In genomic region chr20:53929974-53930650, GRCh38 we compare ENCODE assay signal across 11 cellular contexts.
A peak's percentile ranks its signal among the peaks of the same experiment; 100 is the strongest.
DNase-seq lines count a peak whose midpoint lies in the region; ATAC-seq lines count a peak whose summit lies in the region.
"Had no signal": no experiment of that assay in that cellular context is flagged by ENCODE, and none has a peak within 500 bp of the region (broad histone marks: within the 10 kb centered on the region; RNA-seq: fewer than 3 reads in every experiment).

No MANE protein-coding gene starts in this region.

- intact Hi-C loops in activated CD4-positive, alpha-beta T cell treated with anti-CD3 and anti-CD28 coated beads, Interleukin-2, amount 10 ng/mL, durations not matched to agents 24 days and 14 days (cut with micrococcal nuclease) = loop anchor here (5.0 to 10.0 kb wide), 3 partner anchors 715 to 1738 kb away; partner anchors contain the start of gene ZFP64

- ATAC-seq in HG02610 (IDR thresholded peaks at IDR 0.05; ENCODE audit: unreplicated experiment) = peak; percentile 60
- ATAC-seq in stimulated activated effector memory CD8-positive, alpha-beta T cell treated with anti-CD3 and anti-CD28 coated beads, Interleukin-12 subunit alpha, Interleukin-12 subunit beta, amount 100 ng/mL, for 72 hours = peak; percentile 76
- ATAC-seq: Right ventricle myocardium inferior had no signal

- no peaks in the 10 kb centered on the region for H3K27me3 Mint-ChIP-seq in activated CD4-positive, alpha-beta T cell treated with anti-CD3 and anti-CD28 coated beads, Interleukin-2, amount 10 ng/mL, durations not matched to agents 24 days and 14 days
- H3K27me3 Mint-ChIP-seq in IgD-negative memory B cell = no peaks in the 10 kb centered on the region

- no peak overlapping the region for H3K4me3 Mint-ChIP-seq in activated CD4-positive, alpha-beta T cell treated with anti-CD3 and anti-CD28 coated beads, Interleukin-2, amount 10 ng/mL, durations not matched to agents 24 days and 14 days
- peak overlapping the region in 3 of 4 donors; percentile 59 to 88 (median 64) for H3K4me3 Mint-ChIP-seq in IgD-negative memory B cell
- no peak overlapping the region for H3K4me3 Mint-ChIP-seq in stimulated activated effector memory CD8-positive, alpha-beta T cell treated with anti-CD3 and anti-CD28 coated beads, Interleukin-12 subunit alpha, Interleukin-12 subunit beta, amount 100 ng/mL, for 72 hours

- no peak for DNase-seq in activated CD4-positive, alpha-beta T cell treated with anti-CD3 and anti-CD28 coated beads, Interleukin-2, amount 10 ng/mL, durations not matched to agents 24 days and 14 days
- DNase-seq in activated CD4-positive, alpha-beta T cell treated with anti-CD3 and anti-CD28 coated beads, Interleukin-2, amount 50 U/mL, for 1 hour = no peak
- no peak for DNase-seq in stimulated activated effector memory CD8-positive, alpha-beta T cell treated with anti-CD3 and anti-CD28 coated beads, Interleukin-12 subunit alpha, Interleukin-12 subunit beta, amount 100 ng/mL, for 72 hours (ENCODE audit: low spot score in 2 of 2)
- no peak for DNase-seq in effector CD8-positive, alpha-beta T cell (lab: John Stamatoyannopoulos, UW)
- no peak for DNase-seq in COLO668 (lab: John Stamatoyannopoulos, UW; ENCODE audit: unreplicated experiment)
- DNase-seq in NOMO-1 treated with dmso at 0.1 percent for 144 hours (lab: John Stamatoyannopoulos, UW; ENCODE audit: unreplicated experiment) = no peak
- DNase-seq: stimulated activated CD8-positive, alpha-beta memory T cell treated with anti-CD3 and anti-CD28 coated beads, Interleukin-4, amount 100 ng/mL, for 48 hours had no signal

- H3K4me1 Mint-ChIP-seq in activated CD4-positive, alpha-beta T cell treated with anti-CD3 and anti-CD28 coated beads, Interleukin-2, amount 10 ng/mL, durations not matched to agents 24 days and 14 days = peaks cover 37% of the 10 kb centered on the region
- peaks cover 67 to 75% (median 74%) of the 10 kb centered on the region in 3 donors for H3K4me1 Mint-ChIP-seq in IgD-negative memory B cell
- peaks cover 38% of the 10 kb centered on the region for H3K4me1 Mint-ChIP-seq in stimulated activated effector memory CD8-positive, alpha-beta T cell treated with anti-CD3 and anti-CD28 coated beads, Interleukin-12 subunit alpha, Interleukin-12 subunit beta, amount 100 ng/mL, for 72 hours

- no peaks in the 10 kb centered on the region for H3K36me3 Mint-ChIP-seq in activated CD4-positive, alpha-beta T cell treated with anti-CD3 and anti-CD28 coated beads, Interleukin-2, amount 10 ng/mL, durations not matched to agents 24 days and 14 days (ENCODE audit: low read depth)
- no peaks in the 10 kb centered on the region for H3K36me3 Mint-ChIP-seq in IgD-negative memory B cell
- no peaks in the 10 kb centered on the region for H3K36me3 Mint-ChIP-seq in stimulated activated effector memory CD8-positive, alpha-beta T cell treated with anti-CD3 and anti-CD28 coated beads, Interleukin-12 subunit alpha, Interleukin-12 subunit beta, amount 100 ng/mL, for 72 hours

- H3K27ac Mint-ChIP-seq in activated CD4-positive, alpha-beta T cell treated with anti-CD3 and anti-CD28 coated beads, Interleukin-2, amount 10 ng/mL, durations not matched to agents 24 days and 14 days = peak overlapping the region; percentile 35
- H3K27ac Mint-ChIP-seq in IgD-negative memory B cell = peak overlapping the region; percentile 60 to 95 (median 79)
- no peak overlapping the region for H3K27ac Mint-ChIP-seq in stimulated activated effector memory CD8-positive, alpha-beta T cell treated with anti-CD3 and anti-CD28 coated beads, Interleukin-12 subunit alpha, Interleukin-12 subunit beta, amount 100 ng/mL, for 72 hours
- H3K27ac Mint-ChIP-seq: activated T-helper 2 cell treated with anti-CD3 and anti-CD28 coated beads, Interferon-gamma antibody, Interleukin-2, Interleukin-4, amounts not matched to agents 10 μg/mL and 5 μg/mL and 100 μg/mL, durations not matched to agents 14 hours and 24 hours and 36 hours had no signal

- H3K9me3 Mint-ChIP-seq in activated CD4-positive, alpha-beta T cell treated with anti-CD3 and anti-CD28 coated beads, Interleukin-2, amount 10 ng/mL, durations not matched to agents 24 days and 14 days = no peaks in the 10 kb centered on the region
- H3K9me3 Mint-ChIP-seq in IgD-negative memory B cell = no peaks in the 10 kb centered on the region
- no peaks in the 10 kb centered on the region for H3K9me3 Mint-ChIP-seq in stimulated activated effector memory CD8-positive, alpha-beta T cell treated with anti-CD3 and anti-CD28 coated beads, Interleukin-12 subunit alpha, Interleukin-12 subunit beta, amount 100 ng/mL, for 72 hours
- H3K9me3 Mint-ChIP-seq: activated T-helper 2 cell treated with anti-CD3 and anti-CD28 coated beads, Interferon-gamma antibody, Interleukin-2, Interleukin-4, amounts not matched to agents 10 μg/mL and 5 μg/mL and 100 μg/mL, durations not matched to agents 14 hours and 24 hours and 36 hours had no signal

Comparison
In these comparisons a context has a peak if more than half of its experiments do, and no peak if none do; other contexts are left out.
1. H3K4me3 Mint-ChIP-seq: peak in IgD-negative memory B cell (3 of 4); none in activated CD4-positive, alpha-beta T cell treated with anti-CD3 and anti-CD28 coated beads, Interleukin-2, amount 10 ng/mL, durations not matched to agents 24 days and 14 days (single experiment) and stimulated activated effector memory CD8-positive, alpha-beta T cell treated with anti-CD3 and anti-CD28 coated beads, Interleukin-12 subunit alpha, Interleukin-12 subunit beta, amount 100 ng/mL, for 72 hours (single experiment).